In genomic region chr2:76713312-76713711, GRCh38 we compare ENCODE assay signal across 8 cellular contexts.
"Had no signal": no experiment of that assay in that cellular context is flagged by ENCODE, and none has a peak within 500 bp of the region (broad histone marks: within the 10 kb centered on the region; RNA-seq: fewer than 3 reads in every experiment).

No MANE protein-coding gene starts in this region.

- H3K4me3 ChIP-seq: GM12878 had no signal

- FAIRE-seq: G401.6, GM12878, GM12891, GM12892, GM18507, GM19239 had no signal

- ATAC-seq: GM12878 had no signal

- DNase-seq: GDM1, GF-D8 had no signal
